In genomic region chr12:131455218-131455506, GRCh38 we compare ENCODE assay signal across 18 cellular contexts.
"Had no signal": no experiment of that assay in that cellular context is flagged by ENCODE, and none has a peak within 500 bp of the region (broad histone marks: within the 10 kb centered on the region; RNA-seq: fewer than 3 reads in every experiment).

No MANE protein-coding gene starts in this region.

- H3K4me3 Mint-ChIP-seq: activated CD8-positive, alpha-beta memory T cell treated with anti-CD3 and anti-CD28 coated beads, Interleukin-2, amount 10 ng/mL, durations not matched to agents 7 days and 5 days; activated CD8-positive, alpha-beta T cell treated with anti-CD3 and anti-CD28 coated beads, Interleukin-2, amount 10 ng/mL, durations not matched to agents 7 days and 5 days; activated naive CD8-positive, alpha-beta T cell treated with anti-CD3 and anti-CD28 coated beads, Interleukin-2, amount 50 U/mL, for 24 hours; activated T-cell treated with anti-CD3 and anti-CD28 coated beads, Interleukin-2, amount 50 U/mL, for 4 hours; T-helper 17 cell; WTC11 had no signal

- H3K36me3 Mint-ChIP-seq: activated CD8-positive, alpha-beta memory T cell treated with anti-CD3 and anti-CD28 coated beads, Interleukin-2, amount 10 ng/mL, durations not matched to agents 7 days and 5 days; WTC11 had no signal

- H3K4me1 Mint-ChIP-seq: activated CD8-positive, alpha-beta memory T cell treated with anti-CD3 and anti-CD28 coated beads, Interleukin-2, amount 10 ng/mL, durations not matched to agents 7 days and 5 days; activated naive CD8-positive, alpha-beta T cell treated with anti-CD3 and anti-CD28 coated beads, Interleukin-2, amount 50 U/mL, for 24 hours had no signal

- ATAC-seq: body of pancreas had no signal

- H3K36me3 ChIP-seq: ascending aorta had no signal

- DNase-seq: activated CD4-positive, CD25-positive, alpha-beta regulatory T cell treated with anti-CD3 and anti-CD28 coated beads, Interleukin-2, amount 50 U/mL, for 72 hours; activated effector memory CD4-positive, alpha-beta T cell treated with anti-CD3 and anti-CD28 coated beads, Interleukin-2, amount 50 U/mL, for 16 hours; activated T-cell treated with anti-CD3 and anti-CD28 coated beads, Interleukin-2, amount 50 U/mL, for 4 hours; amniotic stem cell; NCI-H1436 treated with DMSO at 0.1 percent for 48 hours; NCI-H187 treated with DMSO at 0.1 percent for 48 hours; NCI-H2081 treated with DMSO at 0.1 percent for 48 hours; NCI-H446; SIG-M5; T-helper 17 cell; T-helper 9 cell had no signal

- H3K27ac ChIP-seq: ascending aorta, body of pancreas had no signal

- H3K27me3 ChIP-seq: ascending aorta, body of pancreas had no signal

- H3K4me3 ChIP-seq: ascending aorta, body of pancreas had no signal

- H3K27ac Mint-ChIP-seq: activated CD8-positive, alpha-beta memory T cell treated with anti-CD3 and anti-CD28 coated beads, Interleukin-2, amount 10 ng/mL, durations not matched to agents 7 days and 5 days; activated CD8-positive, alpha-beta T cell treated with anti-CD3 and anti-CD28 coated beads, Interleukin-2, amount 10 ng/mL, durations not matched to agents 7 days and 5 days; activated naive CD4-positive, alpha-beta T cell treated with anti-CD3 and anti-CD28 coated beads, Interleukin-2, amount 50 U/mL, for 72 hours; activated naive CD8-positive, alpha-beta T cell treated with anti-CD3 and anti-CD28 coated beads, Interleukin-2, amount 50 U/mL, for 24 hours; T-helper 17 cell; WTC11 had no signal

- H3K9me3 Mint-ChIP-seq: activated naive CD8-positive, alpha-beta T cell treated with anti-CD3 and anti-CD28 coated beads, Interleukin-2, amount 50 U/mL, for 24 hours; WTC11 had no signal

- H3K4me1 ChIP-seq: ascending aorta, body of pancreas had no signal
